In genomic region chr11:208177-208916, GRCh38 we compare ENCODE assay signal across 1 cellular context.
TF ChIP-seq lines count a peak whose summit lies in the region.

No MANE protein-coding gene starts in this region.

TF ChIP-seq in K562, 482 proteins besides CTCF, POLR2A, EP300 and RAD21 (continued from another document and continues in another):
- TF ChIP-seq FOXK1 (CRISPR knock-in tag; IDR thresholded peaks at IDR 0.05; ENCODE audit: borderline replicate concordance): peak; percentile 48; the same call in 1 of the 2 replicates
- TF ChIP-seq FOXM1 (IDR thresholded peaks at IDR 0.05; ENCODE audit: low read depth): no peak
- no peak for TF ChIP-seq FOXM1 (CRISPR knock-in tag; IDR thresholded peaks at IDR 0.05; ENCODE audit: low read depth)
- no peak for TF ChIP-seq ZNF449 (CRISPR knock-in tag; IDR thresholded peaks at IDR 0.05)
- TF ChIP-seq NR2C2 (CRISPR knock-in tag; IDR thresholded peaks at IDR 0.05): no peak
- peak; percentile 74; the same call in 1 of the 2 replicates for TF ChIP-seq NR2C2 (tag; IDR thresholded peaks at IDR 0.05)
- TF ChIP-seq CHD4 (IDR thresholded peaks at IDR 0.05; ENCODE audit: insufficient read depth, insufficient replicate concordance, low read depth, low read length, poor library complexity, severe bottlenecking): no peak
- TF ChIP-seq ZNF175 (CRISPR knock-in tag; IDR thresholded peaks at IDR 0.05; ENCODE audit: low read depth): no peak
- TF ChIP-seq MIER1 (IDR thresholded peaks at IDR 0.05; ENCODE audit: low read depth): no peak
- no peak for TF ChIP-seq ZBTB12 (CRISPR knock-in tag; IDR thresholded peaks at IDR 0.05)
- no peak for TF ChIP-seq FUS (optimal IDR thresholded peaks at IDR 0.05; ENCODE audit: low read depth, low read length)
- TF ChIP-seq BCOR (IDR thresholded peaks at IDR 0.05): no peak
- no peak for TF ChIP-seq CBFB (CRISPR knock-in tag; IDR thresholded peaks at IDR 0.05)
- TF ChIP-seq HNRNPL (IDR thresholded peaks at IDR 0.05; ENCODE audit: low read depth, low read length): 0 out of 2 replicates have a peak, but pooled peaks have one; percentile 46
- TF ChIP-seq HDAC2 (IDR thresholded peaks at IDR 0.05): no peak
- TF ChIP-seq ZNF274 (IDR thresholded peaks at IDR 0.05; ENCODE audit: borderline replicate concordance, low read depth, low read length): no peak
- no peak for TF ChIP-seq BRCA1 (IDR thresholded peaks at IDR 0.05)
- TF ChIP-seq BRCA1 (CRISPR knock-in tag; IDR thresholded peaks at IDR 0.05): no peak
- TF ChIP-seq FOXO4 (CRISPR knock-in tag; IDR thresholded peaks at IDR 0.05): no peak
- TF ChIP-seq EHMT2 (IDR thresholded peaks at IDR 0.05): no peak
- TF ChIP-seq RNF2 (IDR thresholded peaks at IDR 0.05): no peak
- TF ChIP-seq TEAD2 (tag; IDR thresholded peaks at IDR 0.05): no peak
- TF ChIP-seq CHD1 (IDR thresholded peaks at IDR 0.05; ENCODE audit: low read length): peak; percentile 97
- no peak for TF ChIP-seq KDM1A (IDR thresholded peaks at IDR 0.05)
- TF ChIP-seq CBX2 (IDR thresholded peaks at IDR 0.05; ENCODE audit: insufficient read depth, low read length, poor library complexity, severe bottlenecking): no peak
- no peak for TF ChIP-seq SAFB2 (IDR thresholded peaks at IDR 0.05; ENCODE audit: borderline replicate concordance, low read depth, low read length, severe bottlenecking)
- TF ChIP-seq ZSCAN32 (CRISPR knock-in tag; IDR thresholded peaks at IDR 0.05): no peak
- TF ChIP-seq E2F6 (IDR thresholded peaks at IDR 0.05; ENCODE audit: borderline replicate concordance in 1 of 2, extremely low read depth in 1 of 2, insufficient read depth in 1 of 2, insufficient read length in 1 of 2, low read depth in 1 of 2, low read length in 1 of 2, poor library complexity in 1 of 2, severe bottlenecking in 1 of 2): peak; percentile 18 to 78
- no peak for TF ChIP-seq E2F4 (CRISPR knock-in tag; IDR thresholded peaks at IDR 0.05; ENCODE audit: low read depth)
- peak; percentile 62; the same call in 1 of the 2 replicates for TF ChIP-seq ZNF766 (CRISPR knock-in tag; conservative IDR thresholded peaks at IDR 0.05)
- no peak for TF ChIP-seq DIDO1 (tag; IDR thresholded peaks at IDR 0.05; ENCODE audit: low read depth)
- no peak for TF ChIP-seq MCM5 (IDR thresholded peaks at IDR 0.05; ENCODE audit: low read depth)
- TF ChIP-seq RBM34 (IDR thresholded peaks at IDR 0.05; ENCODE audit: borderline replicate concordance, insufficient read depth, low read length): no peak
- no peak for TF ChIP-seq GABPA (tag; conservative IDR thresholded peaks at IDR 0.05; ENCODE audit: low read depth)
- no peak for TF ChIP-seq MITF (IDR thresholded peaks at IDR 0.05)
- 0 out of 2 replicates have a peak, but pooled peaks have one; percentile 12 for TF ChIP-seq TAL1 (IDR thresholded peaks at IDR 0.05)
- peak; percentile 68 for TF ChIP-seq ATF7 (IDR thresholded peaks at IDR 0.05)
- no peak for TF ChIP-seq NCOA6 (IDR thresholded peaks at IDR 0.05)
- no peak for TF ChIP-seq MCM2 (IDR thresholded peaks at IDR 0.05; ENCODE audit: low read depth)
- TF ChIP-seq CREB5 (CRISPR knock-in tag; IDR thresholded peaks at IDR 0.05): no peak
- TF ChIP-seq YY1 (IDR thresholded peaks at IDR 0.05; ENCODE audit: borderline replicate concordance in 1 of 3, control insufficient read depth in 1 of 3, extremely low read depth in 1 of 3, insufficient read depth in 3 of 3, insufficient read length in 1 of 3, insufficient replicate concordance in 2 of 3, low read depth in 1 of 3, low read length in 2 of 3): peak in 2 of 3 experiments; percentile 67 to 76
- no peak for TF ChIP-seq THAP7 (CRISPR knock-in tag; IDR thresholded peaks at IDR 0.05)
- TF ChIP-seq ZFP91 (CRISPR knock-in tag; IDR thresholded peaks at IDR 0.05): peak; percentile 75; the same call in 1 of the 2 replicates
- TF ChIP-seq SOX6 (IDR thresholded peaks at IDR 0.05): peak; percentile 78
- TF ChIP-seq C11orf30 (IDR thresholded peaks at IDR 0.05; ENCODE audit: low read depth): peak; percentile 33; the same call in 1 of the 2 replicates
- TF ChIP-seq EP400 (IDR thresholded peaks at IDR 0.05): peak; percentile 4; the same call in 1 of the 2 replicates
- no peak for TF ChIP-seq STAT6 (CRISPR knock-in tag; IDR thresholded peaks at IDR 0.05)
- TF ChIP-seq SMARCE1 (IDR thresholded peaks at IDR 0.05): no peak
- no peak for TF ChIP-seq ZNF76 (CRISPR knock-in tag; IDR thresholded peaks at IDR 0.05; ENCODE audit: borderline replicate concordance)
- 0 out of 2 replicates have a peak, but pooled peaks have one; percentile 15 for TF ChIP-seq CC2D1A (IDR thresholded peaks at IDR 0.05)
- no peak for TF ChIP-seq BRF1 (IDR thresholded peaks at IDR 0.05; ENCODE audit: borderline replicate concordance, extremely low read depth, insufficient read length)
- no peak for TF ChIP-seq GABPB2 (CRISPR knock-in tag; conservative IDR thresholded peaks at IDR 0.05)
- peak; percentile 65 for TF ChIP-seq MYC (IDR thresholded peaks at IDR 0.05; ENCODE audit: low read depth, low read length)
- no peak for TF ChIP-seq MYC (CRISPR knock-in tag; IDR thresholded peaks at IDR 0.05; ENCODE audit: borderline replicate concordance, low read depth)
- no peak for TF ChIP-seq TCF3 (CRISPR knock-in tag; IDR thresholded peaks at IDR 0.05)
- TF ChIP-seq ZNF23 (CRISPR knock-in tag; IDR thresholded peaks at IDR 0.05): no peak
- TF ChIP-seq PYGO2 (tag; IDR thresholded peaks at IDR 0.05): no peak
